In genomic region chr3:39051649-39052557, GRCh38 we compare ENCODE assay signal across 8 cellular contexts.
DNase-seq lines count a peak whose midpoint lies in the region; ATAC-seq and TF ChIP-seq lines count a peak whose summit lies in the region.

Gene SCN11A (minus strand): TSS chr3:39051944. CDS start chr3:38950362, 101,582 bp downstream.
Gene WDR48 (plus strand): TSS chr3:39052016. CDS start chr3:39052026, 10 bp downstream.

- peak; percentile 99 for ATAC-seq in GM19035 (IDR thresholded peaks at IDR 0.05; ENCODE audit: unreplicated experiment)
- ATAC-seq in HG03342 (IDR thresholded peaks at IDR 0.05; ENCODE audit: unreplicated experiment) = peak; percentile 98
- ATAC-seq in activated CD4-positive, CD25-positive, alpha-beta regulatory T cell treated with anti-CD3 and anti-CD28 coated beads, Interleukin-2, amount 50 U/mL, for 24 hours = peak; percentile 97 to 98

- DNase-seq in AG10803 (ENCODE audit: low read depth) (peak; percentile 87), NCI-H345 treated with DMSO at 0.1 percent for 48 hours (lab: John Stamatoyannopoulos, UW; ENCODE audit: unreplicated experiment) (peak; percentile 76), cerebellar cortex (ENCODE audit: low spot score) (peak; percentile 98), islet precursor cell (peak; percentile 98)
- peak; percentile 87 for DNase-seq in stimulated activated CD4-positive, alpha-beta T cell treated with anti-CD3 and anti-CD28 coated beads, Interleukin-12 subunit alpha, Interleukin-12 subunit beta, amount 100 ng/mL, for 4 hours

- H3K4me3 ChIP-seq in AG10803 (ENCODE audit: low read length) = peak within 1 kb of the TSS; percentile 77

- TF ChIP-seq CTCF in AG10803 (conservative IDR thresholded peaks at IDR 0.05; ENCODE audit: low read length) = no peak

Comparison
In these comparisons a context has a peak if more than half of its experiments do, and no peak if none do; other contexts are left out.
1. Peak in every context shown above with its lines: DNase-seq, ATAC-seq and H3K4me3 ChIP-seq.